Comparison of ENCODE assay signal across 9 cellular contexts in genomic region chr16:1983053-1983543, GRCh38. TPM values are rescaled to one million over a fixed set of nuclear protein-coding genes. Genes with fewer than 3 reads are reported as not detected.
DNase-seq lines count a peak whose midpoint lies in the region; ATAC-seq, FAIRE-seq and TF ChIP-seq lines count a peak whose summit lies in the region.
"Had no signal": no experiment of that assay in that cellular context is flagged by ENCODE, and none has a peak within 500 bp of the region (broad histone marks: within the 10 kb centered on the region; RNA-seq: fewer than 3 reads in every experiment).

No MANE protein-coding gene starts in this region.

- peaks cover 21% of the 10 kb centered on the region for H3K4me1 Mint-ChIP-seq in stimulated activated naive CD8-positive, alpha-beta T cell treated with anti-CD3 and anti-CD28 coated beads, Interleukin-15, Interleukin-2, amounts not matched to agents 100 ng/mL and 50 ng/mL, for 24 hours (ENCODE audit: low read depth)

- no peak for ATAC-seq in stimulated activated naive CD8-positive, alpha-beta T cell treated with anti-CD3 and anti-CD28 coated beads, Interleukin-15, Interleukin-2, amounts not matched to agents 100 U/mL and 50 U/mL, for 24 hours

- peaks cover 8 to 14% of the 10 kb centered on the region in 2 donors for H3K4me1 ChIP-seq in breast epithelium
- H3K4me1 ChIP-seq in muscle layer of colon (ENCODE audit: insufficient read depth, low read length) = peaks cover 14% of the 10 kb centered on the region

- peak overlapping the region; percentile 73 for H3K4me3 Mint-ChIP-seq in stimulated activated naive CD8-positive, alpha-beta T cell treated with anti-CD3 and anti-CD28 coated beads, Interleukin-15, Interleukin-2, amounts not matched to agents 100 ng/mL and 50 ng/mL, for 24 hours

- no peak overlapping the region for H3K9ac ChIP-seq in muscle layer of colon (ENCODE audit: low read length)

- H3K36me3 ChIP-seq in breast epithelium = peaks cover 4% of the 10 kb centered on the region
- H3K36me3 ChIP-seq in muscle layer of colon (ENCODE audit: insufficient read depth, low read length) = peaks cover 15% of the 10 kb centered on the region

- TF ChIP-seq POLR2A in breast epithelium (IDR thresholded peaks at IDR 0.05) = no peak

- no peak for TF ChIP-seq CTCF in breast epithelium (IDR thresholded peaks at IDR 0.05)

- H3K27me3 ChIP-seq in breast epithelium (peaks cover 0 to 14% of the 10 kb centered on the region in 2 donors), muscle layer of colon (ENCODE audit: control insufficient read depth in 1 of 2, insufficient read depth in 2 of 2, low read length in 2 of 2) (peaks cover 19 to 49% of the 10 kb centered on the region in 2 donors)

- peaks cover 7% of the 10 kb centered on the region for H3K36me3 Mint-ChIP-seq in stimulated activated naive CD8-positive, alpha-beta T cell treated with anti-CD3 and anti-CD28 coated beads, Interleukin-15, Interleukin-2, amounts not matched to agents 100 ng/mL and 50 ng/mL, for 24 hours (ENCODE audit: low read depth)

- no peaks in the 10 kb centered on the region for H3K9me3 Mint-ChIP-seq in stimulated activated naive CD8-positive, alpha-beta T cell treated with anti-CD3 and anti-CD28 coated beads, Interleukin-15, Interleukin-2, amounts not matched to agents 100 ng/mL and 50 ng/mL, for 24 hours

- intact Hi-C loops in breast epithelium (cut with DNase I; ENCODE audit: low total_unique reads) = no loop called here
- intact Hi-C loops in posterior cingulate gyrus (cut with DNase I) = no loop called here

- H3K27ac ChIP-seq in breast epithelium = peak overlapping the region; percentile 70 to 79
- H3K27ac ChIP-seq in muscle layer of colon (ENCODE audit: low read depth, low read length) = no peak overlapping the region

- DNase-seq in stimulated activated naive CD8-positive, alpha-beta T cell treated with anti-CD3 and anti-CD28 coated beads, Interleukin-15, Interleukin-2, amounts not matched to agents 100 U/mL and 50 U/mL, for 24 hours = no peak
- DNase-seq in breast epithelium (ENCODE audit: low spot score in 2 of 2) (no peak), posterior cingulate gyrus (no peak), HTR-8/SVneo (ENCODE audit: insufficient read length, low spot score) (no peak)
- DNase-seq in activated CD4-positive, CD25-positive, alpha-beta regulatory T cell treated with anti-CD3 and anti-CD28 coated beads, Interleukin-2, amount 50 U/mL, for 72 hours = no peak
- no peak for DNase-seq in stimulated activated CD4-positive, alpha-beta T cell treated with anti-CD3 and anti-CD28 coated beads, Interleukin-2, amount 100 ng/mL, for 48 hours

- H3K4me3 ChIP-seq in breast epithelium = peak overlapping the region; percentile 72 to 99 (median 85)
- peak overlapping the region; percentile 61 to 87 for H3K4me3 ChIP-seq in muscle layer of colon (ENCODE audit: low read depth in 1 of 2, low read length in 2 of 2)

- FAIRE-seq in HTR-8/SVneo (lab: Jason Lieb, UNC) = no peak

- H3K27ac Mint-ChIP-seq in stimulated activated naive CD8-positive, alpha-beta T cell treated with anti-CD3 and anti-CD28 coated beads, Interleukin-15, Interleukin-2, amounts not matched to agents 100 ng/mL and 50 ng/mL, for 24 hours = no peak overlapping the region

- peaks cover 28% of the 10 kb centered on the region for H3K27me3 Mint-ChIP-seq in stimulated activated naive CD8-positive, alpha-beta T cell treated with anti-CD3 and anti-CD28 coated beads, Interleukin-15, Interleukin-2, amounts not matched to agents 100 ng/mL and 50 ng/mL, for 24 hours

- H3K9me3 ChIP-seq in breast epithelium (no peaks in the 10 kb centered on the region), muscle layer of colon (ENCODE audit: low read length) (no peaks in the 10 kb centered on the region)

RNA-seq across cellular contexts. Expression of gene GFER, which starts 0.9 kb away (rescaled TPM):
- total RNA-seq in breast epithelium = 10 to 100 TPM; 15.7 to 18.1 (median 17.9) TPM

RNA-seq across cellular contexts. Expression of gene NOXO1, which starts 1.8 kb away (rescaled TPM):
- total RNA-seq in breast epithelium = under 1 TPM in 2 of 3 donors, not detected in 1; 0.88 to 0.98 TPM
- total RNA-seq: HT1080 had no signal

RNA-seq across cellular contexts. Expression of gene SYNGR3, which starts 6.7 kb away (rescaled TPM):
- 1 to 10 TPM in 1 of 3 donors, under 1 TPM in 2; 0.44 to 2.0 (median 0.64) TPM for total RNA-seq in breast epithelium

RNA-seq across cellular contexts. Expression of gene TBL3, which starts 11.2 kb away (rescaled TPM):
- total RNA-seq in breast epithelium = 10 to 100 TPM; 32.9 to 42.3 (median 33.1) TPM

RNA-seq across cellular contexts. Expression of gene RNF151, which starts 16.4 kb away (rescaled TPM):
- total RNA-seq in breast epithelium = under 1 TPM in 1 of 3 donors, not detected in 2; 0.98 TPM
- total RNA-seq: HT1080 had no signal
